Comparison of ENCODE assay signal across 8 cellular contexts in genomic region chr2:10301946-10302478, GRCh38. TPM values are rescaled to one million over a fixed set of nuclear protein-coding genes. Genes with fewer than 3 reads are reported as not detected.
DNase-seq lines count a peak whose midpoint lies in the region; ATAC-seq, FAIRE-seq and TF ChIP-seq lines count a peak whose summit lies in the region.

No MANE protein-coding gene starts in this region.

- DNase-seq in CD4-positive, CD25-positive, alpha-beta regulatory T cell = no peak
- no peak for DNase-seq in MG63
- no peak for DNase-seq in bronchial epithelial cell (ENCODE audit: low read depth)
- peak in 7 of 9 donors; percentile 19 to 39 (median 31) for DNase-seq in naive thymus-derived CD4-positive, alpha-beta T cell
- no peak for DNase-seq in NCI-H2107 (lab: John Stamatoyannopoulos, UW)
- DNase-seq in COLO829 (ENCODE audit: low spot score) = no peak
- no peak for DNase-seq in DMS79 treated with DMSO at 0.1 percent for 48 hours (lab: John Stamatoyannopoulos, UW)

- H3K4me3 Mint-ChIP-seq in CD4-positive, CD25-positive, alpha-beta regulatory T cell = peak overlapping the region; percentile 73 to 89 (median 85)
- H3K4me3 Mint-ChIP-seq in naive thymus-derived CD4-positive, alpha-beta T cell = peak overlapping the region; percentile 67 to 98 (median 86)

- H3K9me3 ChIP-seq in CD4-positive, CD25-positive, alpha-beta regulatory T cell (ENCODE audit: control insufficient read depth in 2 of 2, low read length in 2 of 2) = no peaks in the 10 kb centered on the region
- peaks cover 5% of the 10 kb centered on the region for H3K9me3 ChIP-seq in MG63
- no peaks in the 10 kb centered on the region for H3K9me3 ChIP-seq in naive thymus-derived CD4-positive, alpha-beta T cell (ENCODE audit: control insufficient read depth in 2 of 3, low read length in 3 of 3)

- TF ChIP-seq POLR2A in GM18505 (IDR thresholded peaks at IDR 0.05; ENCODE audit: borderline replicate concordance, extremely low read depth, insufficient read depth, insufficient read length) = no peak

- POLR2A ChIA-PET in naive thymus-derived CD4-positive, alpha-beta T cell (lab: Charles Lee) = interaction anchor here (0.7 to 7.1 kb wide), 14 partner anchors 12 to 671 kb away, joined by 3 to 150 read pairs (median 4); partner anchors contain the start of genes ODC1 and YWHAQ

- H3K36me3 ChIP-seq in CD4-positive, CD25-positive, alpha-beta regulatory T cell (ENCODE audit: control insufficient read depth, insufficient read depth, low read length) = peaks cover under 1% of the 10 kb centered on the region
- H3K36me3 ChIP-seq in MG63 = peaks cover 14% of the 10 kb centered on the region
- H3K36me3 ChIP-seq in bronchial epithelial cell (ENCODE audit: control insufficient read depth, insufficient read depth, low read length) = no peaks in the 10 kb centered on the region
- H3K36me3 ChIP-seq in naive thymus-derived CD4-positive, alpha-beta T cell (ENCODE audit: control insufficient read depth in 2 of 3, insufficient read depth in 3 of 3, low read length in 3 of 3) = no peaks in the 10 kb centered on the region

- no peaks in the 10 kb centered on the region for H3K9me3 Mint-ChIP-seq in CD4-positive, CD25-positive, alpha-beta regulatory T cell
- peaks cover 0 to 2% (median 0%) of the 10 kb centered on the region in 11 donors for H3K9me3 Mint-ChIP-seq in naive thymus-derived CD4-positive, alpha-beta T cell

- no peak for TF ChIP-seq CTCF in bronchial epithelial cell (IDR thresholded peaks at IDR 0.05; ENCODE audit: insufficient read depth, low read length, severe bottlenecking)

- peaks cover 8% of the 10 kb centered on the region for H3K27me3 Mint-ChIP-seq in CD4-positive, CD25-positive, alpha-beta regulatory T cell
- H3K27me3 Mint-ChIP-seq in naive thymus-derived CD4-positive, alpha-beta T cell = no peaks in the 10 kb centered on the region

- no peaks in the 10 kb centered on the region for H3K27me3 ChIP-seq in CD4-positive, CD25-positive, alpha-beta regulatory T cell (ENCODE audit: control insufficient read depth, insufficient read depth, low read length)
- no peaks in the 10 kb centered on the region for H3K27me3 ChIP-seq in MG63
- no peaks in the 10 kb centered on the region for H3K27me3 ChIP-seq in bronchial epithelial cell (ENCODE audit: control insufficient read depth, insufficient read depth, low read length)
- no peaks in the 10 kb centered on the region for H3K27me3 ChIP-seq in naive thymus-derived CD4-positive, alpha-beta T cell (ENCODE audit: control insufficient read depth in 2 of 2, insufficient read depth in 2 of 2, low read length in 2 of 2)

- H3K27ac Mint-ChIP-seq in CD4-positive, CD25-positive, alpha-beta regulatory T cell = peak overlapping the region; percentile 41 to 94 (median 92)
- peak overlapping the region; percentile 75 to 97 (median 87) for H3K27ac Mint-ChIP-seq in naive thymus-derived CD4-positive, alpha-beta T cell

- H3K4me1 ChIP-seq in CD4-positive, CD25-positive, alpha-beta regulatory T cell (ENCODE audit: control insufficient read depth, insufficient read depth, low read length, poor library complexity, severe bottlenecking) = peaks cover 62% of the 10 kb centered on the region
- H3K4me1 ChIP-seq in naive thymus-derived CD4-positive, alpha-beta T cell (ENCODE audit: control insufficient read depth in 2 of 2, insufficient read depth in 2 of 2, low read length in 2 of 2) = peaks cover 44 to 58% of the 10 kb centered on the region in 2 donors

- CTCF ChIA-PET in naive thymus-derived CD4-positive, alpha-beta T cell (lab: Charles Lee) = interaction anchor here (0.6 to 8.5 kb wide), 13 partner anchors 15 to 852 kb away, joined by 3 to 93 read pairs (median 5); partner anchors contain the start of gene ODC1

- no peaks in the 10 kb centered on the region for H3K36me3 Mint-ChIP-seq in CD4-positive, CD25-positive, alpha-beta regulatory T cell
- peaks cover 0 to 3% (median 0%) of the 10 kb centered on the region in 5 donors for H3K36me3 Mint-ChIP-seq in naive thymus-derived CD4-positive, alpha-beta T cell

- no peak overlapping the region for H3K4me3 ChIP-seq in CD4-positive, CD25-positive, alpha-beta regulatory T cell (ENCODE audit: low read depth, low read length)
- H3K4me3 ChIP-seq in MG63 (peak overlapping the region; percentile 87), bronchial epithelial cell (ENCODE audit: low read depth, low read length) (peak overlapping the region; percentile 81)
- peak overlapping the region; percentile 72 for H3K4me3 ChIP-seq in naive thymus-derived CD4-positive, alpha-beta T cell (ENCODE audit: low read length)

- peaks cover 11 to 71% (median 45%) of the 10 kb centered on the region in 4 donors for H3K4me1 Mint-ChIP-seq in CD4-positive, CD25-positive, alpha-beta regulatory T cell
- peaks cover 41 to 77% (median 65%) of the 10 kb centered on the region in 7 donors for H3K4me1 Mint-ChIP-seq in naive thymus-derived CD4-positive, alpha-beta T cell

- intact Hi-C loops in naive thymus-derived CD4-positive, alpha-beta T cell (cut with micrococcal nuclease) = loop anchor here (1.0 to 10.0 kb wide), 15 partner anchors 28 to 879 kb away; partner anchors contain the start of genes CPSF3 (in 2 of the 2), ITGB1BP1 (in 2 of the 2), ODC1 (in 2 of the 2) and TAF1B (in 2 of the 2)

- FAIRE-seq in bronchial epithelial cell (lab: Jason Lieb, UNC) = no peak

- H3K27ac ChIP-seq in CD4-positive, CD25-positive, alpha-beta regulatory T cell (ENCODE audit: insufficient read depth, low read length, poor library complexity, severe bottlenecking) = peak overlapping the region; percentile 70
- H3K27ac ChIP-seq in naive thymus-derived CD4-positive, alpha-beta T cell (ENCODE audit: low read depth, low read length) = peak overlapping the region; percentile 78

- no peak for ATAC-seq in CD4-positive, CD25-positive, alpha-beta regulatory T cell (ENCODE audit: low read depth in 2 of 2)
- ATAC-seq in naive thymus-derived CD4-positive, alpha-beta T cell = no peak
- ATAC-seq in GM18505 (IDR thresholded peaks at IDR 0.05; ENCODE audit: unreplicated experiment) = no peak

RNA-seq across cellular contexts. Expression of gene HPCAL1, which starts 0.7 kb away (rescaled TPM):
- total RNA-seq in CD4-positive, CD25-positive, alpha-beta regulatory T cell = 33.8 TPM
- 10 to 100 TPM; 80.6 to 95.6 (median 87.7) TPM for polyA plus RNA-seq in CD4-positive, CD25-positive, alpha-beta regulatory T cell
- total RNA-seq in MG63 (2014; rRNA removed; shearing (Covaris generic); ENCODE audit: low replicate concordance) = 101 and 159 TPM in 2 replicates
- total RNA-seq in bronchial epithelial cell = 9.0 and 10.1 TPM in 2 replicates
- 10 to 100 TPM; 44.9 to 90.5 (median 65.8) TPM for total RNA-seq in naive thymus-derived CD4-positive, alpha-beta T cell
- polyA plus RNA-seq in naive thymus-derived CD4-positive, alpha-beta T cell = 100 to 1,000 TPM; 105 to 137 TPM

Comparison
In these comparisons a context has a peak if more than half of its experiments do, and no peak if none do; other contexts are left out.
1. DNase-seq: peak in naive thymus-derived CD4-positive, alpha-beta T cell (7 of 9); none in CD4-positive, CD25-positive, alpha-beta regulatory T cell (0 of 3), MG63 (single experiment), bronchial epithelial cell (single experiment), NCI-H2107 (single experiment), COLO829 (single experiment) and DMS79 treated with DMSO at 0.1 percent for 48 hours (single experiment).